9 cellular contexts compared by ENCODE assay signal in the genomic region with DNA sequence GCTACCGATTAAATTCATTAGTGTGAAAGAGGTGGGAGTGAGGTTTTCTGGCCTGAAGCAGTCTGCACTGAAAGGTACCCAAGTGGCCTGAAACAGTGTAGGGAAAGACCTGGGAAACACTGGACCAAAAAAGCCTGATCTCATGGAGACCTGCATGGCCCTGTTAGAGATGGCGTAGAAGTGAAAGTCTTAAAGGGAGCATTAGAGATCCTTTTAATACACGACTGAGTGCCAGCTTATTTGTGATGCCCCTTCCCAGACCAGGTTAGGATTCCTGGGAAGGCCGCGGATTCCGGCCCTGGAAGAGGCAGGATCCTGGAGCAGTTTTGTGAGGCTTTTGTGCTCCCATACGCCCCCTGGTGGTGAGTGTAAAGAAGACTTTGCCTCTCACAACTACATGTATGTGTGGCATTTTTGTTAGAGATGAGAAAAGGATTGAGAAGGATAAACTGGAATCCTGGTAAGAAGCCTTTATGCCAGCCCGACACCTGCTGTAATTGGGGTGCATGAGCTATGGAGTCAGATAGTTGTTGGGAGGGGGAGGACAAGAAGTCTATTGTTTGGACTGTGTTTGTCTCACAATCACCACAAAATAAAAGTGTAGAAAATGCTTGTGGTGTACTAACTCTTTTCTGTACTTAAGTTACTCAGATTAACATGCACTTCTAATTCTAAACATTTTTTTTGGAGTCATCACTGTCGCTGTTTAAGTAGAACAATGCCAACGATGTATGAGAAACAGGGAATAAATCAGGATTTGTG. TPM values are rescaled to one million over a fixed set of nuclear protein-coding genes. Genes with fewer than 3 reads are reported as not detected.
A peak's percentile ranks its signal among the peaks of the same experiment; 100 is the strongest.
DNase-seq lines count a peak whose midpoint lies in the region; ATAC-seq and TF ChIP-seq lines count a peak whose summit lies in the region.
"Had no signal": no experiment of that assay in that cellular context is flagged by ENCODE, and none has a peak within 500 bp of the region (broad histone marks: within the 10 kb centered on the region; RNA-seq: fewer than 3 reads in every experiment).

No MANE protein-coding gene starts in this region.

- no peak overlapping the region for H2AK5ac ChIP-seq in mesendoderm (ENCODE audit: low read length)

- no peak overlapping the region for H3K4me2 ChIP-seq in mesendoderm (ENCODE audit: low read length)

- H3K9ac ChIP-seq in mesendoderm (ENCODE audit: low read length), result no peak overlapping the region

- TF ChIP-seq CTCF in Calu3 (IDR thresholded peaks at IDR 0.05; ENCODE audit: unreplicated experiment) (peak; percentile 63), HFFc6 (IDR thresholded peaks at IDR 0.05) (peak; percentile 97)

- H3K27ac ChIP-seq in mesendoderm (ENCODE audit: low read depth, low read length), result no peak overlapping the region
- H3K27ac ChIP-seq: epithelial cell of prostate had no signal

- H3K79me1 ChIP-seq in mesendoderm (ENCODE audit: low read length), result peaks cover 11% of the 10 kb centered on the region

- no peaks in the 10 kb centered on the region for H3K27me3 ChIP-seq in mesendoderm (ENCODE audit: insufficient read depth, low read length, poor library complexity)

- peaks cover 31% of the 10 kb centered on the region for H3K36me3 Mint-ChIP-seq in Calu3 (ENCODE audit: insufficient read depth, unreplicated experiment)
- peaks cover 62% of the 10 kb centered on the region for H3K36me3 Mint-ChIP-seq in HFFc6 (ENCODE audit: low read depth)
- H3K36me3 Mint-ChIP-seq in effector memory CD8-positive, alpha-beta T cell (ENCODE audit: insufficient read depth), result peaks cover 47% of the 10 kb centered on the region

- no TSS peak for BruUV-seq in Calu3 (replicated peaks; lab: Mats Ljungman, UMichigan)

- peaks cover 9% of the 10 kb centered on the region for H3K36me3 ChIP-seq in mesendoderm (ENCODE audit: control insufficient read depth, insufficient read depth, low read length)

- H4K8ac ChIP-seq in mesendoderm (ENCODE audit: low read depth, low read length), result no peak overlapping the region

- no peak overlapping the region for H3K4ac ChIP-seq in mesendoderm (ENCODE audit: low read depth, low read length)

- H3K79me2 ChIP-seq in mesendoderm (ENCODE audit: control insufficient read depth, insufficient read depth, low read length), result peaks cover 9% of the 10 kb centered on the region

- WGBS in mesendoderm (ENCODE audit: extremely low coverage, insufficient coverage, low lambda C conversion rate), result no CpG with 5 or more reads among the region's 10 CpGs

- no peak overlapping the region for H4K5ac ChIP-seq in mesendoderm (ENCODE audit: low read length)

- intact Hi-C loops in Calu3 (cut with micrococcal nuclease; ENCODE audit: unreplicated experiment), result loop anchor here (1.0 to 10.0 kb wide), 5 partner anchors 51 to 439 kb away; no protein-coding TSS in a partner anchor

- DNase-seq in Calu3 (peak; percentile 74), HFFc6 (peak; percentile 62), NCI-H510A treated with DMSO at 0.1 percent for 48 hours (lab: John Stamatoyannopoulos, UW) (peak; percentile 42), mesendoderm (peak; percentile 91)
- peak; percentile 85 for DNase-seq in activated CD8-positive, alpha-beta memory T cell treated with anti-CD3 and anti-CD28 coated beads for 24 hours
- peak; percentile 62 to 68 (median 63) for DNase-seq in effector memory CD8-positive, alpha-beta T cell
- DNase-seq in stimulated activated CD8-positive, alpha-beta memory T cell treated with anti-CD3 and anti-CD28 coated beads, Interleukin-4, amount 100 ng/mL, for 24 hours (ENCODE audit: low read depth), result peak; percentile 34

- no peak overlapping the region for H2BK15ac ChIP-seq in mesendoderm (replicated peaks; ENCODE audit: low read depth)

- H3K56ac ChIP-seq in mesendoderm (ENCODE audit: low read length), result no peak overlapping the region

- H3K4me3 ChIP-seq in mesendoderm (ENCODE audit: low read length), result no peak overlapping the region

- no peak overlapping the region for H3K23ac ChIP-seq in mesendoderm (ENCODE audit: low read length)

- CTCF ChIA-PET in Calu3 (lab: Charles Lee), result interaction anchor here (0.6 kb wide), 2 partner anchors 300 kb away, joined by 4 to 6 read pairs; no protein-coding TSS in a partner anchor

- H2BK5ac ChIP-seq in mesendoderm (ENCODE audit: low read length), result no peak overlapping the region

- no peaks in the 10 kb centered on the region for H3K4me1 Mint-ChIP-seq in Calu3 (ENCODE audit: low read depth, unreplicated experiment)
- peaks cover 53% of the 10 kb centered on the region for H3K4me1 Mint-ChIP-seq in HFFc6 (ENCODE audit: low read depth)
- peaks cover 23 to 29% of the 10 kb centered on the region in 2 donors for H3K4me1 Mint-ChIP-seq in effector memory CD8-positive, alpha-beta T cell (ENCODE audit: low read depth in 2 of 2)

- H3K18ac ChIP-seq in mesendoderm (ENCODE audit: low read length), result no peak overlapping the region

- no peaks in the 10 kb centered on the region for H3K9me3 Mint-ChIP-seq in Calu3 (ENCODE audit: low read depth, unreplicated experiment)
- no peaks in the 10 kb centered on the region for H3K9me3 Mint-ChIP-seq in HFFc6
- H3K9me3 Mint-ChIP-seq in effector memory CD8-positive, alpha-beta T cell, result no peaks in the 10 kb centered on the region

- no peaks in the 10 kb centered on the region for H3K27me3 Mint-ChIP-seq in Calu3 (ENCODE audit: unreplicated experiment)
- H3K27me3 Mint-ChIP-seq in HFFc6 (ENCODE audit: insufficient read depth), result no peaks in the 10 kb centered on the region; the same call in 1 of the 2 replicates
- no peaks in the 10 kb centered on the region for H3K27me3 Mint-ChIP-seq in effector memory CD8-positive, alpha-beta T cell

- H3K27ac Mint-ChIP-seq in Calu3 (ENCODE audit: unreplicated experiment) (no peak overlapping the region), HFFc6 (peak overlapping the region; percentile 32)
- peak overlapping the region; percentile 80 to 84 for H3K27ac Mint-ChIP-seq in effector memory CD8-positive, alpha-beta T cell

- ATAC-seq in effector memory CD8-positive, alpha-beta T cell (replicated peaks), result peak; percentile 40
- ATAC-seq in GM21390 (IDR thresholded peaks at IDR 0.05; ENCODE audit: unreplicated experiment), result no peak

- H3K4me1 ChIP-seq in mesendoderm (ENCODE audit: control insufficient read depth, low read depth, low read length), result peaks cover 2% of the 10 kb centered on the region

- no peak overlapping the region for H2BK120ac ChIP-seq in mesendoderm (ENCODE audit: low read depth, low read length)

- H3K4me3 Mint-ChIP-seq in Calu3 (ENCODE audit: low read depth, unreplicated experiment) (no peak overlapping the region), HFFc6 (no peak overlapping the region)
- H3K4me3 Mint-ChIP-seq in effector memory CD8-positive, alpha-beta T cell, result peak overlapping the region; percentile 57 to 58

RNA-seq across cellular contexts. Expression of a gene that starts 54.0 kb away (rescaled TPM):
- 29.9 and 33.9 TPM in 2 replicates for total RNA-seq in Calu3 (2022)
- total RNA-seq in HFFc6 (2021; fragmentation: NEBNext Ultra II Directional; extraction: Animal tissue kit (Norgen Biotek cat#: 25700)), result 10 to 100 TPM; 23.2 to 32.4 (median 26.6) TPM
- polyA plus RNA-seq in mesendoderm (2013, experiment 1 of 2), result 28.4 TPM
- polyA plus RNA-seq in mesendoderm (2013, experiment 2 of 2), result 28.7 TPM

Comparison
In these comparisons a context has a peak if more than half of its experiments do, and no peak if none do; other contexts are left out.
1. DNase-seq: peak in every context shown above with its lines; median percentile 91 in mesendoderm; 85 in activated CD8-positive, alpha-beta memory T cell treated with anti-CD3 and anti-CD28 coated beads for 24 hours; 74 in Calu3; 63 in effector memory CD8-positive, alpha-beta T cell; 62 in HFFc6; 42 in NCI-H510A treated with DMSO at 0.1 percent for 48 hours; 34 in stimulated activated CD8-positive, alpha-beta memory T cell treated with anti-CD3 and anti-CD28 coated beads, Interleukin-4, amount 100 ng/mL, for 24 hours.
2. H3K4me3 Mint-ChIP-seq: peak in effector memory CD8-positive, alpha-beta T cell (2 of 2); none in Calu3 (single experiment) and HFFc6 (single experiment).